In genomic region chr10:50216894-50217293, GRCh38 we compare ENCODE assay signal across 10 cellular contexts. TPM values are rescaled to one million over a fixed set of nuclear protein-coding genes. Genes with fewer than 3 reads are reported as not detected.
A peak's percentile ranks its signal among the peaks of the same experiment; 100 is the strongest.
DNase-seq lines count a peak whose midpoint lies in the region; ATAC-seq, FAIRE-seq and TF ChIP-seq lines count a peak whose summit lies in the region.
"Had no signal": no experiment of that assay in that cellular context is flagged by ENCODE, and none has a peak within 500 bp of the region (broad histone marks: within the 10 kb centered on the region; RNA-seq: fewer than 3 reads in every experiment).

No MANE protein-coding gene starts in this region.

- H3K27ac ChIP-seq in C4-2B (peak overlapping the region; percentile 53), kidney (ENCODE audit: low read depth in 2 of 2, low read length in 2 of 2) (no peak overlapping the region)
- H3K27ac ChIP-seq: gastroesophageal sphincter had no signal

- no peaks in the 10 kb centered on the region for H3K4me1 ChIP-seq in kidney (ENCODE audit: control insufficient read depth in 1 of 2, insufficient read depth in 1 of 2, low read depth in 1 of 2, low read length in 2 of 2)
- H3K4me1 ChIP-seq: gastroesophageal sphincter had no signal

- ATAC-seq in GM21528 (IDR thresholded peaks at IDR 0.05; ENCODE audit: low FRiP score, unreplicated experiment) (no peak), GM19328 (IDR thresholded peaks at IDR 0.05; ENCODE audit: unreplicated experiment) (no peak)
- ATAC-seq: CD8-positive, alpha-beta T cell; gastroesophageal sphincter had no signal

- intact Hi-C loops in kidney (cut with DNase I), result no loop called here

- no peak overlapping the region for H3K9ac ChIP-seq in kidney (ENCODE audit: low read length in 2 of 2)

- no peak for FAIRE-seq in kidney (lab: Jason Lieb, UNC)

- TF ChIP-seq CTCF in C4-2B (conservative IDR thresholded peaks at IDR 0.05) (no peak), kidney (IDR thresholded peaks at IDR 0.05; ENCODE audit: borderline replicate concordance, extremely low read depth, insufficient read depth) (no peak)

- H3K9me3 ChIP-seq in kidney (ENCODE audit: control insufficient read depth in 1 of 2, low read length in 2 of 2), result no peaks in the 10 kb centered on the region
- H3K9me3 ChIP-seq: gastroesophageal sphincter had no signal

- peak; percentile 55 for DNase-seq in M059J (ENCODE audit: low read depth)
- DNase-seq in RPMI7951 (ENCODE audit: low read depth), result peak; percentile 44
- DNase-seq in iPS DF 19.7 (ENCODE audit: low read depth, low spot score), result peak; percentile 28
- DNase-seq in kidney, result no peak
- no peak for DNase-seq in effector CD4-positive, alpha-beta T cell
- DNase-seq: CD8-positive, alpha-beta T cell had no signal

- no peaks in the 10 kb centered on the region for H3K36me3 ChIP-seq in kidney (ENCODE audit: control insufficient read depth in 1 of 2, insufficient read depth in 2 of 2, low read length in 2 of 2)
- H3K36me3 ChIP-seq: gastroesophageal sphincter had no signal

- H3K4me3 ChIP-seq in kidney (ENCODE audit: low read length in 2 of 2), result no peak overlapping the region
- H3K4me3 ChIP-seq: gastroesophageal sphincter had no signal

RNA-seq across cellular contexts. Expression of gene ASAH2, which starts 34.4 kb away (rescaled TPM):
- 1.9 and 6.5 TPM in 2 replicates for total RNA-seq in M059J (2014; rRNA removed; shearing (Covaris generic))
- total RNA-seq in RPMI7951 (2014; rRNA removed; shearing (Covaris generic)), result 0.39 and 0.84 TPM in 2 replicates
- total RNA-seq in kidney, result 1.3 TPM
- polyA plus RNA-seq in kidney (ENCODE audit: insufficient read depth, low read depth, low replicate concordance), result 0.45 TPM

Comparison
In these comparisons a context has a peak if more than half of its experiments do, and no peak if none do; other contexts are left out.
1. DNase-seq: peak in M059J (single experiment), RPMI7951 (single experiment) and iPS DF 19.7 (single experiment); none in kidney (single experiment) and effector CD4-positive, alpha-beta T cell (single experiment).